In genomic region chr5:167916706-167917105, GRCh38 we compare ENCODE assay signal across 14 cellular contexts.
DNase-seq lines count a peak whose midpoint lies in the region; ATAC-seq and TF ChIP-seq lines count a peak whose summit lies in the region.
"Had no signal": no experiment of that assay in that cellular context is flagged by ENCODE, and none has a peak within 500 bp of the region (broad histone marks: within the 10 kb centered on the region; RNA-seq: fewer than 3 reads in every experiment).

No MANE protein-coding gene starts in this region.

- H3K27ac ChIP-seq in A673 (ENCODE audit: low read depth, low read length, poor library complexity, severe bottlenecking) (peak overlapping the region; percentile 31), fibroblast of lung (ENCODE audit: insufficient read depth, low read length) (no peak overlapping the region), mesendoderm (ENCODE audit: low read depth, low read length) (no peak overlapping the region)
- H3K27ac ChIP-seq: breast epithelium, upper lobe of left lung had no signal

- no peak overlapping the region for H3K23ac ChIP-seq in mesendoderm (ENCODE audit: low read length)

- BruUV-seq in A673 (replicated peaks; lab: Mats Ljungman, UMichigan), result no TSS peak

- no peak overlapping the region for H2BK15ac ChIP-seq in mesendoderm (replicated peaks; ENCODE audit: low read depth)

- no peak overlapping the region for H3K27ac Mint-ChIP-seq in glutamatergic neuron (ENCODE audit: unreplicated experiment)
- H3K27ac Mint-ChIP-seq: activated CD4-positive, alpha-beta T cell treated with anti-CD3 and anti-CD28 coated beads, Interleukin-2, amount 10 ng/mL, durations not matched to agents 24 days and 14 days; natural killer cell treated with Interleukin-12 subunit alpha and Interleukin-12 subunit beta and Interleukin-15 and Interleukin-18, amount 100 ng/mL, for 72 hours had no signal

- H3K4ac ChIP-seq in mesendoderm (ENCODE audit: low read depth, low read length), result no peak overlapping the region

- H3K9me3 ChIP-seq in A673 (ENCODE audit: low read depth, low read length, poor library complexity, severe bottlenecking) (no peaks in the 10 kb centered on the region), fibroblast of lung (ENCODE audit: control insufficient read depth, insufficient read depth, low read depth, low read length) (no peaks in the 10 kb centered on the region)
- H3K9me3 ChIP-seq: upper lobe of left lung had no signal

- H3K4me2 ChIP-seq in fibroblast of lung (ENCODE audit: extremely low read depth, insufficient read depth, low read length), result no peak overlapping the region
- H3K4me2 ChIP-seq in mesendoderm (ENCODE audit: low read length), result no peak overlapping the region

- intact Hi-C loops in A673 (cut with micrococcal nuclease; ENCODE audit: unreplicated experiment), result no loop called here

- no peak overlapping the region for H4K8ac ChIP-seq in mesendoderm (ENCODE audit: low read depth, low read length)

- no peaks in the 10 kb centered on the region for H3K27me3 ChIP-seq in A673 (replicated peaks; ENCODE audit: insufficient read depth, low read depth, low read length, poor library complexity)
- H3K27me3 ChIP-seq in fibroblast of lung (ENCODE audit: control insufficient read depth, insufficient read depth, low read length), result no peaks in the 10 kb centered on the region
- no peaks in the 10 kb centered on the region for H3K27me3 ChIP-seq in mesendoderm (ENCODE audit: insufficient read depth, low read length, poor library complexity)
- H3K27me3 ChIP-seq: breast epithelium, upper lobe of left lung had no signal

- H3K36me3 ChIP-seq in A673 (ENCODE audit: insufficient read depth, low read length, poor library complexity, severe bottlenecking), result no peaks in the 10 kb centered on the region
- H3K36me3 ChIP-seq in fibroblast of lung (ENCODE audit: control insufficient read depth, insufficient read depth, low read length), result no peaks in the 10 kb centered on the region
- no peaks in the 10 kb centered on the region for H3K36me3 ChIP-seq in mesendoderm (ENCODE audit: control insufficient read depth, insufficient read depth, low read length)
- H3K36me3 ChIP-seq: breast epithelium, upper lobe of left lung had no signal

- no peaks in the 10 kb centered on the region for H4K20me1 ChIP-seq in fibroblast of lung (ENCODE audit: control insufficient read depth, extremely low read depth, insufficient read depth, low read length)

- DNase-seq in A673 (ENCODE audit: low spot score), result no peak
- peak; percentile 91 for DNase-seq in NCI-H226
- peak; percentile 34 to 88 for DNase-seq in fibroblast of lung (ENCODE audit: low read depth in 2 of 2)
- DNase-seq in mesendoderm, result peak; percentile 85
- no peak for DNase-seq in glutamatergic neuron
- no peak for DNase-seq in NCI-H446 treated with DMSO at 0.1 percent for 48 hours (lab: John Stamatoyannopoulos, UW)
- no peak for DNase-seq in stimulated activated CD4-positive, alpha-beta T cell treated with anti-CD3 and anti-CD28 coated beads, Interleukin-2, amount 100 ng/mL, for 24 hours
- DNase-seq: activated CD4-positive, alpha-beta T cell treated with anti-CD3 and anti-CD28 coated beads, Interleukin-2, amount 10 ng/mL, durations not matched to agents 24 days and 14 days; NCI-H1417 treated with DMSO at 0.1 percent for 48 hours; SW 1271 had no signal

- no peaks in the 10 kb centered on the region for H3K79me2 ChIP-seq in fibroblast of lung (ENCODE audit: control insufficient read depth, insufficient read depth, low read length)
- H3K79me2 ChIP-seq in mesendoderm (ENCODE audit: control insufficient read depth, insufficient read depth, low read length), result no peaks in the 10 kb centered on the region

- no peaks in the 10 kb centered on the region for H3K79me1 ChIP-seq in mesendoderm (ENCODE audit: low read length)

- no peaks in the 10 kb centered on the region for H3K9me3 Mint-ChIP-seq in glutamatergic neuron (ENCODE audit: unreplicated experiment)
- H3K9me3 Mint-ChIP-seq: activated CD4-positive, alpha-beta T cell treated with anti-CD3 and anti-CD28 coated beads, Interleukin-2, amount 10 ng/mL, durations not matched to agents 24 days and 14 days had no signal

- H2AK5ac ChIP-seq in mesendoderm (ENCODE audit: low read length), result no peak overlapping the region

- H2AFZ ChIP-seq in fibroblast of lung (ENCODE audit: low read length), result no peak overlapping the region

- no CpG with 5 or more reads among the region's 4 CpGs for WGBS in mesendoderm (ENCODE audit: extremely low coverage, insufficient coverage, low lambda C conversion rate)

- H3K4me1 ChIP-seq in A673 (ENCODE audit: insufficient read depth, low read length, poor library complexity, severe bottlenecking), result peaks cover 54% of the 10 kb centered on the region
- H3K4me1 ChIP-seq in fibroblast of lung (ENCODE audit: control insufficient read depth, extremely low read depth, insufficient read depth, low read length), result no peaks in the 10 kb centered on the region
- peaks cover 6% of the 10 kb centered on the region for H3K4me1 ChIP-seq in mesendoderm (ENCODE audit: control insufficient read depth, low read depth, low read length)
- H3K4me1 ChIP-seq: breast epithelium, upper lobe of left lung had no signal

- H3K18ac ChIP-seq in mesendoderm (ENCODE audit: low read length), result peak overlapping the region; percentile 15

- ATAC-seq in GM18861 (IDR thresholded peaks at IDR 0.05; ENCODE audit: unreplicated experiment), result no peak
- ATAC-seq: natural killer cell treated with Interleukin-12 subunit alpha and Interleukin-12 subunit beta and Interleukin-15 and Interleukin-18, amount 100 ng/mL, for 72 hours had no signal

- H3K27me3 Mint-ChIP-seq in glutamatergic neuron (ENCODE audit: unreplicated experiment), result peaks cover 2% of the 10 kb centered on the region
- H3K27me3 Mint-ChIP-seq: activated CD4-positive, alpha-beta T cell treated with anti-CD3 and anti-CD28 coated beads, Interleukin-2, amount 10 ng/mL, durations not matched to agents 24 days and 14 days had no signal

- peaks cover 7% of the 10 kb centered on the region for H3K36me3 Mint-ChIP-seq in glutamatergic neuron (ENCODE audit: unreplicated experiment)
- H3K36me3 Mint-ChIP-seq: natural killer cell treated with Interleukin-12 subunit alpha and Interleukin-12 subunit beta and Interleukin-15 and Interleukin-18, amount 100 ng/mL, for 72 hours had no signal

- H3K4me3 Mint-ChIP-seq in glutamatergic neuron (ENCODE audit: unreplicated experiment), result no peak overlapping the region
- H3K4me3 Mint-ChIP-seq: activated CD4-positive, alpha-beta T cell treated with anti-CD3 and anti-CD28 coated beads, Interleukin-2, amount 10 ng/mL, durations not matched to agents 24 days and 14 days; natural killer cell treated with Interleukin-12 subunit alpha and Interleukin-12 subunit beta and Interleukin-15 and Interleukin-18, amount 100 ng/mL, for 72 hours had no signal

- no peak overlapping the region for H3K56ac ChIP-seq in mesendoderm (ENCODE audit: low read length)

- H3K9ac ChIP-seq in fibroblast of lung (ENCODE audit: insufficient read depth, low read length) (no peak overlapping the region), mesendoderm (ENCODE audit: low read length) (no peak overlapping the region)

- no peak overlapping the region for H2BK120ac ChIP-seq in mesendoderm (ENCODE audit: low read depth, low read length)

- TF ChIP-seq CTCF in A673 (conservative IDR thresholded peaks at IDR 0.05; ENCODE audit: low read depth, low read length) (no peak), fibroblast of lung (conservative IDR thresholded peaks at IDR 0.05 in 1 of 2, IDR thresholded peaks at IDR 0.05 in 1 of 2; ENCODE audit: low read depth in 1 of 2, low read length in 2 of 2) (no peak), glutamatergic neuron (IDR thresholded peaks at IDR 0.05; ENCODE audit: partially characterized antibody, unreplicated experiment) (no peak)

- peaks cover 18% of the 10 kb centered on the region for H3K4me1 Mint-ChIP-seq in glutamatergic neuron (ENCODE audit: low read depth, unreplicated experiment)
- H3K4me1 Mint-ChIP-seq: activated CD4-positive, alpha-beta T cell treated with anti-CD3 and anti-CD28 coated beads, Interleukin-2, amount 10 ng/mL, durations not matched to agents 24 days and 14 days had no signal

- POLR2A ChIA-PET in A673 (lab: Charles Lee; ENCODE audit: low non-redundant PET), result no interaction called here

- H2BK5ac ChIP-seq in mesendoderm (ENCODE audit: low read length), result no peak overlapping the region

- CTCF ChIA-PET in A673 (lab: Charles Lee), result no interaction called here

- H3K4me3 ChIP-seq in A673 (ENCODE audit: low read depth, low read length, poor library complexity, severe bottlenecking), result no peak overlapping the region
- no peak overlapping the region for H3K4me3 ChIP-seq in fibroblast of lung (replicated peaks in 1 of 4; ENCODE audit: control extremely low read depth in 1 of 4, insufficient read depth in 1 of 4, low read depth in 3 of 4, low read length in 4 of 4)
- no peak overlapping the region for H3K4me3 ChIP-seq in mesendoderm (ENCODE audit: low read length)
- H3K4me3 ChIP-seq: breast epithelium, upper lobe of left lung had no signal

- H4K5ac ChIP-seq in mesendoderm (ENCODE audit: low read length), result no peak overlapping the region

Comparison
In these comparisons a context has a peak if more than half of its experiments do, and no peak if none do; other contexts are left out.
1. DNase-seq: peak in NCI-H226 (single experiment), fibroblast of lung (2 of 2) and mesendoderm (single experiment); none in A673 (single experiment), glutamatergic neuron (single experiment), NCI-H446 treated with DMSO at 0.1 percent for 48 hours (single experiment) and stimulated activated CD4-positive, alpha-beta T cell treated with anti-CD3 and anti-CD28 coated beads, Interleukin-2, amount 100 ng/mL, for 24 hours (0 of 2).